Comparison of ENCODE assay signal across 40 cellular contexts in the genomic region with DNA sequence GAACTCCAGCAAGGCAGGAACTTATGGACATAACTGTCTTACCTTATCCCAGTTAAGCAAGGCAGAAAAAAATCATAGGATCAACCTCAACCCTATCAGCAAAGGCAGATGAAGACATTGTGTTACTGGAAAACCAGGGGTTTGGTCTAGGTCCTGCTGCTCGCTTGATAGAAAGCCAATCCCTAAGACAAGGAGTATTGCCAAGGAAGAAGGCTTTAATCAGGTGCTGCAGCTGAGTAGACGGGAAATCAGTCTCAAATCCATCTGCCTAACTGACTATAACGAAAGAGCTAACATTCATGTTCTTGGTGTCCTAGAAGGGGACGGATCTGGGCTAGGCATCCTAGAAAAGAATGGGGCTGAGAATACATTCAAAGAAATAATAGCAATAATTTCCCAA.
"Had no signal": no experiment of that assay in that cellular context is flagged by ENCODE, and none has a peak within 500 bp of the region (broad histone marks: within the 10 kb centered on the region; RNA-seq: fewer than 3 reads in every experiment).

No MANE protein-coding gene starts in this region.

- H3K4me3 Mint-ChIP-seq: activated naive CD4-positive, alpha-beta T cell treated with anti-CD3 and anti-CD28 coated beads for 36 hours; activated naive CD4-positive, alpha-beta T cell treated with anti-CD3 and anti-CD28 coated beads, Interleukin-2, amount 10 ng/mL, durations not matched to agents 7 days and 5 days; activated naive CD4-positive, alpha-beta T cell treated with anti-CD3 and anti-CD28 coated beads, Interleukin-2, amount 50 U/mL, for 24 hours; activated naive CD8-positive, alpha-beta T cell; activated naive CD8-positive, alpha-beta T cell treated with anti-CD3 and anti-CD28 coated beads for 36 hours; activated naive CD8-positive, alpha-beta T cell treated with anti-CD3 and anti-CD28 coated beads, Interleukin-2, amount 10 ng/mL, durations not matched to agents 7 days and 5 days; activated naive CD8-positive, alpha-beta T cell treated with anti-CD3 and anti-CD28 coated beads, Interleukin-2, amount 50 U/mL, for 24 hours; activated T-cell treated with anti-CD3 and anti-CD28 coated beads, Interleukin-2, amount 50 U/mL, for 24 hours; activated T-cell treated with anti-CD3 and anti-CD28 coated beads, Interleukin-2, amount 50 U/mL, for 4 hours; activated T-cell treated with anti-CD3 and anti-CD28 coated beads, Interleukin-2, amount 50 U/mL, for 72 hours; activated T-helper 1 cell treated with anti-CD3 and anti-CD28 coated beads, Interleukin-12 subunit alpha, Interleukin-12 subunit beta, Interleukin-2, Interleukin-4 antibody, amounts not matched to agents 30 ng/mL and 10 ng/mL and 1 ng/mL, durations not matched to agents 14 hours and 24 hours and 36 hours; activated T-helper 17 cell treated with anti-CD3 and anti-CD28 coated beads, Interleukin-2, amount 50 U/mL, for 72 hours; brain; central memory CD8-positive, alpha-beta T cell had no signal

- H3K36me3 ChIP-seq: adrenal gland, ascending aorta, brain microvascular endothelial cell, breast epithelium, cardiac muscle cell had no signal

- H3K27ac Mint-ChIP-seq: activated naive CD4-positive, alpha-beta T cell treated with anti-CD3 and anti-CD28 coated beads for 36 hours; activated naive CD4-positive, alpha-beta T cell treated with anti-CD3 and anti-CD28 coated beads, Interleukin-2, amount 10 ng/mL, durations not matched to agents 7 days and 5 days; activated naive CD4-positive, alpha-beta T cell treated with anti-CD3 and anti-CD28 coated beads, Interleukin-2, amount 50 U/mL, for 24 hours; activated naive CD8-positive, alpha-beta T cell; activated naive CD8-positive, alpha-beta T cell treated with anti-CD3 and anti-CD28 coated beads for 36 hours; activated naive CD8-positive, alpha-beta T cell treated with anti-CD3 and anti-CD28 coated beads, Interleukin-2, amount 10 ng/mL, durations not matched to agents 7 days and 5 days; activated naive CD8-positive, alpha-beta T cell treated with anti-CD3 and anti-CD28 coated beads, Interleukin-2, amount 50 U/mL, for 24 hours; activated T-cell treated with anti-CD3 and anti-CD28 coated beads, Interleukin-2, amount 50 U/mL, for 24 hours; activated T-cell treated with anti-CD3 and anti-CD28 coated beads, Interleukin-2, amount 50 U/mL, for 72 hours; activated T-helper 1 cell treated with anti-CD3 and anti-CD28 coated beads, Interleukin-12 subunit alpha, Interleukin-12 subunit beta, Interleukin-2, Interleukin-4 antibody, amounts not matched to agents 30 ng/mL and 10 ng/mL and 1 ng/mL, durations not matched to agents 14 hours and 24 hours and 36 hours; activated T-helper 17 cell treated with anti-CD3 and anti-CD28 coated beads, Interleukin-2, amount 50 U/mL, for 72 hours; activated T-helper 2 cell treated with anti-CD3 and anti-CD28 coated beads, Interferon-gamma antibody, Interleukin-2, Interleukin-4, amounts not matched to agents 10 μg/mL and 5 μg/mL and 100 μg/mL, durations not matched to agents 14 hours and 24 hours and 36 hours; brain had no signal

- H3K4me1 ChIP-seq: adrenal gland, ascending aorta, body of pancreas, breast epithelium had no signal

- DNase-seq: activated effector memory CD4-positive, alpha-beta T cell treated with anti-CD3 and anti-CD28 coated beads, Interleukin-2, amount 50 U/mL, for 16 hours; activated effector memory CD4-positive, alpha-beta T cell treated with Interleukin-2 at 50 U/mL for 16 hours; activated gamma-delta T cell; activated gamma-delta T cell treated with Interleukin-2 at 50 U/mL for 16 hours; activated naive CD4-positive, alpha-beta T cell; activated naive CD4-positive, alpha-beta T cell treated with anti-CD3 and anti-CD28 coated beads for 36 hours; activated naive CD4-positive, alpha-beta T cell treated with anti-CD3 and anti-CD28 coated beads, Interleukin-2, amount 10 ng/mL, durations not matched to agents 7 days and 5 days; activated naive CD4-positive, alpha-beta T cell treated with anti-CD3 and anti-CD28 coated beads, Interleukin-2, amount 50 U/mL, for 16 hours; activated naive CD4-positive, alpha-beta T cell treated with Interleukin-2 at 50 U/mL for 16 hours; activated naive CD8-positive, alpha-beta T cell treated with anti-CD3 and anti-CD28 coated beads for 36 hours; activated naive CD8-positive, alpha-beta T cell treated with anti-CD3 and anti-CD28 coated beads, Interleukin-2, amount 10 ng/mL, durations not matched to agents 7 days and 5 days; activated naive CD8-positive, alpha-beta T cell treated with anti-CD3 and anti-CD28 coated beads, Interleukin-2, amount 50 U/mL, for 24 hours; activated T-cell treated with anti-CD3 and anti-CD28 coated beads, Interleukin-2, amount 50 U/mL, for 1 hour; activated T-cell treated with anti-CD3 and anti-CD28 coated beads, Interleukin-2, amount 50 U/mL, for 24 hours; activated T-cell treated with anti-CD3 and anti-CD28 coated beads, Interleukin-2, amount 50 U/mL, for 4 hours; activated T-cell treated with anti-CD3 and anti-CD28 coated beads, Interleukin-2, amount 50 U/mL, for 48 hours; activated T-cell treated with anti-CD3 and anti-CD28 coated beads, Interleukin-2, amount 50 U/mL, for 72 hours; adrenal gland; amniotic stem cell; amygdala; anterior cingulate cortex; aorta; body of pancreas; brain microvascular endothelial cell; caudate nucleus; central memory CD4-positive, alpha-beta T cell; cerebellar nuclear complex had no signal

- H3K4me1 Mint-ChIP-seq: activated naive CD4-positive, alpha-beta T cell treated with anti-CD3 and anti-CD28 coated beads, Interleukin-2, amount 10 ng/mL, durations not matched to agents 7 days and 5 days; activated naive CD4-positive, alpha-beta T cell treated with anti-CD3 and anti-CD28 coated beads, Interleukin-2, amount 50 U/mL, for 24 hours; activated naive CD8-positive, alpha-beta T cell treated with anti-CD3 and anti-CD28 coated beads for 36 hours; activated naive CD8-positive, alpha-beta T cell treated with anti-CD3 and anti-CD28 coated beads, Interleukin-2, amount 10 ng/mL, durations not matched to agents 7 days and 5 days; activated naive CD8-positive, alpha-beta T cell treated with anti-CD3 and anti-CD28 coated beads, Interleukin-2, amount 50 U/mL, for 24 hours; activated T-helper 17 cell treated with anti-CD3 and anti-CD28 coated beads, Interleukin-2, amount 50 U/mL, for 72 hours; brain; central memory CD8-positive, alpha-beta T cell had no signal

- FAIRE-seq: astrocyte, bronchial epithelial cell had no signal

- H3K36me3 Mint-ChIP-seq: activated naive CD4-positive, alpha-beta T cell treated with anti-CD3 and anti-CD28 coated beads, Interleukin-2, amount 10 ng/mL, durations not matched to agents 7 days and 5 days; activated naive CD4-positive, alpha-beta T cell treated with anti-CD3 and anti-CD28 coated beads, Interleukin-2, amount 50 U/mL, for 24 hours; activated naive CD4-positive, alpha-beta T cell treated with anti-CD3 and anti-CD28 coated beads, Interleukin-2, amount 50 U/mL, for 72 hours; activated naive CD8-positive, alpha-beta T cell; activated naive CD8-positive, alpha-beta T cell treated with anti-CD3 and anti-CD28 coated beads for 36 hours; activated naive CD8-positive, alpha-beta T cell treated with anti-CD3 and anti-CD28 coated beads, Interleukin-2, amount 10 ng/mL, durations not matched to agents 7 days and 5 days; brain had no signal

- H3K9me3 ChIP-seq: adrenal gland, ascending aorta, body of pancreas, breast epithelium had no signal

- ATAC-seq: activated naive CD4-positive, alpha-beta T cell treated with anti-CD3 and anti-CD28 coated beads, Interleukin-2, amount 50 U/mL, for 72 hours; activated naive CD8-positive, alpha-beta T cell treated with anti-CD3 and anti-CD28 coated beads, Interleukin-2, amount 50 U/mL, for 24 hours; activated T-cell treated with anti-CD3 and anti-CD28 coated beads, Interleukin-2, amount 50 U/mL, for 4 hours; activated T-cell treated with anti-CD3 and anti-CD28 coated beads, Interleukin-2, amount 50 U/mL, for 72 hours; activated T-helper 17 cell treated with anti-CD3 and anti-CD28 coated beads, Interleukin-2, amount 50 U/mL, for 72 hours; body of pancreas had no signal

- H3K27ac ChIP-seq: adrenal gland, ascending aorta, body of pancreas, brain microvascular endothelial cell, breast epithelium, cardiac muscle cell had no signal

- H3K9me3 Mint-ChIP-seq: activated naive CD4-positive, alpha-beta T cell treated with anti-CD3 and anti-CD28 coated beads, Interleukin-2, amount 50 U/mL, for 24 hours had no signal

- H3K27me3 ChIP-seq: adrenal gland, ascending aorta, body of pancreas, brain microvascular endothelial cell, breast epithelium, cardiac muscle cell had no signal

- H3K27me3 Mint-ChIP-seq: activated naive CD4-positive, alpha-beta T cell treated with anti-CD3 and anti-CD28 coated beads, Interleukin-2, amount 10 ng/mL, durations not matched to agents 7 days and 5 days; activated naive CD4-positive, alpha-beta T cell treated with anti-CD3 and anti-CD28 coated beads, Interleukin-2, amount 50 U/mL, for 24 hours; activated naive CD8-positive, alpha-beta T cell; activated naive CD8-positive, alpha-beta T cell treated with anti-CD3 and anti-CD28 coated beads for 36 hours; activated naive CD8-positive, alpha-beta T cell treated with anti-CD3 and anti-CD28 coated beads, Interleukin-2, amount 10 ng/mL, durations not matched to agents 7 days and 5 days; activated naive CD8-positive, alpha-beta T cell treated with anti-CD3 and anti-CD28 coated beads, Interleukin-2, amount 50 U/mL, for 24 hours; activated T-cell treated with anti-CD3 and anti-CD28 coated beads, Interleukin-2, amount 50 U/mL, for 24 hours; activated T-helper 17 cell treated with anti-CD3 and anti-CD28 coated beads, Interleukin-2, amount 50 U/mL, for 72 hours; central memory CD8-positive, alpha-beta T cell had no signal

- H3K4me3 ChIP-seq: adrenal gland, ascending aorta, body of pancreas, breast epithelium, cardiac muscle cell had no signal
